ENCODE assay signal across 8 cellular contexts in genomic region chr6:36839819-36840379, GRCh38. TPM values are rescaled to one million over a fixed set of nuclear protein-coding genes. Genes with fewer than 3 reads are reported as not detected.
A peak's percentile ranks its signal among the peaks of the same experiment; 100 is the strongest.
DNase-seq lines count a peak whose midpoint lies in the region; ATAC-seq and TF ChIP-seq lines count a peak whose summit lies in the region.

No MANE protein-coding gene starts in this region.

- H3K4me1 Mint-ChIP-seq in activated CD4-positive, alpha-beta T cell treated with anti-CD3 and anti-CD28 coated beads, Interleukin-2, amount 10 ng/mL, durations not matched to agents 7 days and 5 days, result peaks cover 15% of the 10 kb centered on the region
- peaks cover 5 to 13% of the 10 kb centered on the region in 2 donors for H3K4me1 Mint-ChIP-seq in effector memory CD8-positive, alpha-beta T cell (ENCODE audit: low read depth in 2 of 2)

- H3K9me3 ChIP-seq in HUES6 (ENCODE audit: control insufficient read depth, insufficient read depth, low read depth, low read length), result no peaks in the 10 kb centered on the region
- no peaks in the 10 kb centered on the region for H3K9me3 ChIP-seq in mucosa of rectum (ENCODE audit: control insufficient read depth in 2 of 2, low read length in 2 of 2)
- no peaks in the 10 kb centered on the region for H3K9me3 ChIP-seq in subcutaneous abdominal adipose tissue (ENCODE audit: control insufficient read depth in 5 of 5, low read length in 5 of 5)

- no peaks in the 10 kb centered on the region for H3K36me3 Mint-ChIP-seq in activated CD4-positive, alpha-beta T cell treated with anti-CD3 and anti-CD28 coated beads, Interleukin-2, amount 10 ng/mL, durations not matched to agents 7 days and 5 days (ENCODE audit: low read depth)
- H3K36me3 Mint-ChIP-seq in effector memory CD8-positive, alpha-beta T cell (ENCODE audit: insufficient read depth), result no peaks in the 10 kb centered on the region

- peak overlapping the region; percentile 63 for H3K4me3 Mint-ChIP-seq in activated CD4-positive, alpha-beta T cell treated with anti-CD3 and anti-CD28 coated beads, Interleukin-2, amount 10 ng/mL, durations not matched to agents 7 days and 5 days
- H3K4me3 Mint-ChIP-seq in effector memory CD8-positive, alpha-beta T cell, result peak overlapping the region; percentile 69 to 80

- POLR2A ChIA-PET in BJ (lab: Charles Lee), result no interaction called here
- POLR2A ChIA-PET in activated CD4-positive, alpha-beta T cell treated with anti-CD3 and anti-CD28 coated beads, Interleukin-2, amount 10 ng/mL, durations not matched to agents 7 days and 5 days (lab: Charles Lee), result no interaction called here

- H3K27me3 ChIP-seq in BJ (ENCODE audit: control insufficient read depth, insufficient read depth, low read length) (peaks cover 23% of the 10 kb centered on the region), HUES6 (ENCODE audit: control insufficient read depth, insufficient read depth, low read length) (peaks cover 76% of the 10 kb centered on the region), mucosa of rectum (ENCODE audit: control insufficient read depth in 2 of 2, insufficient read depth in 2 of 2, low read length in 2 of 2) (peaks cover 24 to 26% of the 10 kb centered on the region in 2 donors), subcutaneous abdominal adipose tissue (ENCODE audit: control insufficient read depth in 5 of 5, insufficient read depth in 4 of 5, low read length in 5 of 5) (peaks cover 4 to 21% (median 12%) of the 10 kb centered on the region in 5 donors)

- H3K27ac ChIP-seq in HUES6 (ENCODE audit: low read depth, low read length), result no peak overlapping the region
- no peak overlapping the region for H3K27ac ChIP-seq in mucosa of rectum (ENCODE audit: low read depth in 2 of 2, low read length in 2 of 2)
- H3K27ac ChIP-seq in subcutaneous abdominal adipose tissue (ENCODE audit: low read depth, low read length), result no peak overlapping the region

- no peak for TF ChIP-seq CTCF in BJ (IDR thresholded peaks at IDR 0.05; ENCODE audit: insufficient read depth, low read depth, low read length)

- CTCF ChIA-PET in BJ (lab: Yijun Ruan, JAX), result interaction anchor here (1.0 to 2.0 kb wide), 4 partner anchors 10 to 178 kb away, joined by 3 to 11 read pairs (median 3); partner anchors contain the start of gene C6orf89
- CTCF ChIA-PET in activated CD4-positive, alpha-beta T cell treated with anti-CD3 and anti-CD28 coated beads, Interleukin-2, amount 10 ng/mL, durations not matched to agents 7 days and 5 days (lab: Charles Lee), result no interaction called here

- DNase-seq in BJ (ENCODE audit: low read depth), result no peak
- DNase-seq in activated CD4-positive, alpha-beta T cell treated with anti-CD3 and anti-CD28 coated beads, Interleukin-2, amount 10 ng/mL, durations not matched to agents 7 days and 5 days, result peak; percentile 43
- peak; percentile 25 to 29 (median 25) for DNase-seq in effector memory CD8-positive, alpha-beta T cell

- H3K27ac Mint-ChIP-seq in activated CD4-positive, alpha-beta T cell treated with anti-CD3 and anti-CD28 coated beads, Interleukin-2, amount 10 ng/mL, durations not matched to agents 7 days and 5 days, result no peak overlapping the region
- H3K27ac Mint-ChIP-seq in effector memory CD8-positive, alpha-beta T cell, result no peak overlapping the region

- ATAC-seq in effector memory CD8-positive, alpha-beta T cell (replicated peaks), result peak; percentile 68
- ATAC-seq in HG02885 (IDR thresholded peaks at IDR 0.05; ENCODE audit: poor library complexity, unreplicated experiment) (no peak), GM21515 (IDR thresholded peaks at IDR 0.05; ENCODE audit: unreplicated experiment) (no peak)

- H3K36me3 ChIP-seq in BJ (ENCODE audit: control insufficient read depth, insufficient read depth, low read length) (no peaks in the 10 kb centered on the region), HUES6 (ENCODE audit: control insufficient read depth, insufficient read depth, low read length) (no peaks in the 10 kb centered on the region), mucosa of rectum (ENCODE audit: control insufficient read depth in 2 of 2, insufficient read depth in 2 of 2, low read length in 2 of 2) (no peaks in the 10 kb centered on the region), subcutaneous abdominal adipose tissue (ENCODE audit: control insufficient read depth in 5 of 5, insufficient read depth in 5 of 5, low read length in 5 of 5) (no peaks in the 10 kb centered on the region)

- H3K9ac ChIP-seq in HUES6 (ENCODE audit: low read length) (no peak overlapping the region), mucosa of rectum (ENCODE audit: low read depth in 1 of 2, low read length in 2 of 2) (no peak overlapping the region), subcutaneous abdominal adipose tissue (ENCODE audit: low read length in 5 of 5) (peak overlapping the region in 1 of 5 donors; percentile 44)

- peak overlapping the region; percentile 48 for H3K4me3 ChIP-seq in BJ (ENCODE audit: low read depth, low read length)
- peak overlapping the region; percentile 64 for H3K4me3 ChIP-seq in HUES6 (ENCODE audit: low read depth, low read length)
- H3K4me3 ChIP-seq in mucosa of rectum (ENCODE audit: low read length in 2 of 2), result peak overlapping the region; percentile 26 to 37
- H3K4me3 ChIP-seq in subcutaneous abdominal adipose tissue (ENCODE audit: low read depth in 1 of 5, low read length in 5 of 5), result peak overlapping the region; percentile 42 to 60 (median 53)

- no peaks in the 10 kb centered on the region for H3K9me3 Mint-ChIP-seq in activated CD4-positive, alpha-beta T cell treated with anti-CD3 and anti-CD28 coated beads, Interleukin-2, amount 10 ng/mL, durations not matched to agents 7 days and 5 days
- H3K9me3 Mint-ChIP-seq in effector memory CD8-positive, alpha-beta T cell, result no peaks in the 10 kb centered on the region

- peaks cover 15% of the 10 kb centered on the region for H3K4me1 ChIP-seq in HUES6 (ENCODE audit: control insufficient read depth, insufficient read depth, low read length)
- peaks cover 7 to 14% of the 10 kb centered on the region in 2 donors for H3K4me1 ChIP-seq in mucosa of rectum (ENCODE audit: control insufficient read depth in 2 of 2, insufficient read depth in 2 of 2, low read length in 2 of 2)
- peaks cover 0 to 23% (median 21%) of the 10 kb centered on the region in 5 donors for H3K4me1 ChIP-seq in subcutaneous abdominal adipose tissue (ENCODE audit: control insufficient read depth in 5 of 5, insufficient read depth in 5 of 5, low read length in 5 of 5)

- H3K27me3 Mint-ChIP-seq in activated CD4-positive, alpha-beta T cell treated with anti-CD3 and anti-CD28 coated beads, Interleukin-2, amount 10 ng/mL, durations not matched to agents 7 days and 5 days, result peaks cover 51% of the 10 kb centered on the region
- H3K27me3 Mint-ChIP-seq in effector memory CD8-positive, alpha-beta T cell, result peaks cover 20 to 38% of the 10 kb centered on the region in 2 donors

RNA-seq across cellular contexts. Expression of gene CPNE5, which starts 0.7 kb away (rescaled TPM):
- 0.09 and 0.10 TPM in 2 replicates for polyA plus RNA-seq in BJ (2011; rRNA removed)
- polyA minus RNA-seq in BJ (2011; rRNA and poly(A)+ RNA removed), result 1.2 TPM in 1 of 2 replicates, not detected in the other
- under 1 TPM; 0.47 to 1.00 TPM for total RNA-seq in activated CD4-positive, alpha-beta T cell treated with anti-CD3 and anti-CD28 coated beads, Interleukin-2, amount 10 ng/mL, durations not matched to agents 7 days and 5 days

RNA-seq across cellular contexts. Expression of gene PPIL1, which starts 34.7 kb away (rescaled TPM):
- polyA plus RNA-seq in BJ (2011; rRNA removed), result 23.4 and 34.8 TPM in 2 replicates
- 13.8 and 20.7 TPM in 2 replicates for polyA minus RNA-seq in BJ (2011; rRNA and poly(A)+ RNA removed)
- total RNA-seq in activated CD4-positive, alpha-beta T cell treated with anti-CD3 and anti-CD28 coated beads, Interleukin-2, amount 10 ng/mL, durations not matched to agents 7 days and 5 days, result 10 to 100 TPM; 27.0 to 29.3 TPM

RNA-seq across cellular contexts. Expression of gene C6orf89, which starts 45.9 kb away (rescaled TPM):
- polyA plus RNA-seq in BJ (2011; rRNA removed), result 66.0 and 71.4 TPM in 2 replicates
- polyA minus RNA-seq in BJ (2011; rRNA and poly(A)+ RNA removed), result 22.5 and 23.2 TPM in 2 replicates
- 10 to 100 TPM; 47.5 to 58.1 TPM for total RNA-seq in activated CD4-positive, alpha-beta T cell treated with anti-CD3 and anti-CD28 coated beads, Interleukin-2, amount 10 ng/mL, durations not matched to agents 7 days and 5 days
